In the genomic region with DNA sequence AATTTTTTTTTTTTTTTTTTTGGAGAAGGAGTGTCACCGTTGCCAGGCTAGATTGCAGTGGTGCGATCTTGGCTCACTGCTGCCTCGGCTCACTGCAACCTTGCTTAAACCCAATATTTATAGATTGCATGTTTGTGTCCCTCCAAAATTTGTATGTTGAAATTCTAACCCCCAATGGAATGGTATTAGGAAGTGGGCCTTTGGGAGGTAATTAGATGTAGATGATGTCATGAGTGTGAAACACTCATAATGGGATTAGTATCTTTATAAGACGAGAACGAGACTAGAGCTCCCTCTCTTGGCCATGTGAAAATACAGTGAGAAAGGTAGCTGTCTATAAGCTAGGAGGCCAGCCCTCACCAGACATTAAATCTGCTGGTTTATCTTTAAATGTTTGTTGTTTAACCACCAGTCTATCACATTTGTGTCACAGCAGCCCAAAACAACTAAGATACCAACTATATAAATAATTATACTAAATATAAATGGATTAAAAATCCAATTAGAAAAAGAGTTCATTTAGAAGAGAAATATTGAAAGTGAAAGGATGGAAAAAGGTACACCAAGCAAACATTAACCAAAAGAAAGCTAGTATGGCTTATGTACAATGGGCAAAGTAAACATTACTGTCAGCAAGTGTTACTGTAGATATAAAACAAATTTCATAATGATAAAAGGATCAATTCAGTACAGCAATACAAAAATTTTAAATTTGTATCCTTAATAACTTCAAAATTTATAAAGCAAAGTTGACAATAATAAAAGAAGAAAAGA, we compare ENCODE assay signal across 9 cellular contexts. TPM values are rescaled to one million over a fixed set of nuclear protein-coding genes. Genes with fewer than 3 reads are reported as not detected.
DNase-seq lines count a peak whose midpoint lies in the region; ATAC-seq and TF ChIP-seq lines count a peak whose summit lies in the region.
"Had no signal": no experiment of that assay in that cellular context is flagged by ENCODE, and none has a peak within 500 bp of the region (broad histone marks: within the 10 kb centered on the region; RNA-seq: fewer than 3 reads in every experiment).

No MANE protein-coding gene starts in this region.

- H3K4me1 Mint-ChIP-seq in T-helper 17 cell (peaks cover 11% of the 10 kb centered on the region), naive B cell (no peaks in the 10 kb centered on the region)

- H3K4me1 ChIP-seq in right cardiac atrium (ENCODE audit: control insufficient read depth, insufficient read depth, low read length), result no peaks in the 10 kb centered on the region

- H3K4me3 Mint-ChIP-seq in T-helper 17 cell (no peak overlapping the region), naive B cell (no peak overlapping the region)

- H3K9me3 ChIP-seq in T-helper 17 cell (ENCODE audit: control insufficient read depth, low read length, poor library complexity, severe bottlenecking) (peaks cover 2% of the 10 kb centered on the region), right cardiac atrium (ENCODE audit: control insufficient read depth, low read length) (no peaks in the 10 kb centered on the region)

- H3K27me3 ChIP-seq in right cardiac atrium (ENCODE audit: control insufficient read depth, insufficient read depth), result no peaks in the 10 kb centered on the region

- ATAC-seq in GM21423 (IDR thresholded peaks at IDR 0.05; ENCODE audit: unreplicated experiment), result peak; percentile 98
- ATAC-seq in HG03469 (IDR thresholded peaks at IDR 0.05; ENCODE audit: unreplicated experiment), result peak; percentile 99
- ATAC-seq in T-helper 17 cell, result peak; percentile 95
- ATAC-seq in naive B cell (ENCODE audit: low read depth in 2 of 2), result peak; percentile 38 to 49
- no peak for ATAC-seq in right cardiac atrium

- DNase-seq in NCI-H1694 treated with DMSO at 0.1 percent for 48 hours (lab: John Stamatoyannopoulos, UW) (peak; percentile 31), NCI-H1694 (lab: John Stamatoyannopoulos, UW) (no peak), T-helper 17 cell (no peak), naive B cell (no peak), GM13976 (ENCODE audit: low spot score) (no peak), right cardiac atrium (no peak)

- H3K4me3 ChIP-seq in right cardiac atrium (ENCODE audit: low read length), result no peak overlapping the region

- no peak overlapping the region for H3K27ac ChIP-seq in right cardiac atrium (ENCODE audit: low read length)

- H3K27ac Mint-ChIP-seq in T-helper 17 cell, result no peak overlapping the region
- no peak overlapping the region for H3K27ac Mint-ChIP-seq in naive B cell

- H3K27me3 Mint-ChIP-seq in T-helper 17 cell (no peaks in the 10 kb centered on the region), naive B cell (no peaks in the 10 kb centered on the region)

- TF ChIP-seq CTCF in GM13976 (IDR thresholded peaks at IDR 0.05; ENCODE audit: borderline replicate concordance, control extremely low read depth, extremely low read depth, insufficient read depth, missing control alignments), result no peak

- 88% methylated on average over 5 of the region's 5 CpGs for WGBS in right cardiac atrium

- in situ Hi-C loops in GM13976 (cut with MboI; ENCODE audit: low sequenced_read_pairs, unreplicated experiment), result no loop called here

- H3K36me3 Mint-ChIP-seq in T-helper 17 cell (ENCODE audit: low read depth) (no peaks in the 10 kb centered on the region), naive B cell (peaks cover 22 to 25% of the 10 kb centered on the region in 2 donors)

- intact Hi-C loops in right cardiac atrium (cut with DNase I), result no loop called here

- peaks cover 5 to 23% (median 13%) of the 10 kb centered on the region in 7 donors for H3K9me3 Mint-ChIP-seq in naive B cell

RNA-seq across cellular contexts. Expression of gene TCAF1, which starts 9.3 kb away (rescaled TPM):
- total RNA-seq in T-helper 17 cell (10 to 100 TPM in 1 of 2 donors, 1 to 10 TPM in 1; 9.5 to 10.9 TPM), right cardiac atrium (10 to 100 TPM; 22.1 to 33.7 (median 25.2) TPM)
- polyA plus RNA-seq in naive B cell (ENCODE audit: low read depth in 6 of 6) (10 to 100 TPM in 1 of 6 donors, 1 to 10 TPM in 5; 6.3 to 16.9 (median 8.5) TPM), right cardiac atrium (12.7 TPM)

RNA-seq across cellular contexts. Expression of gene OR2F2, which starts 42.3 kb away (rescaled TPM):
- total RNA-seq in T-helper 17 cell (not detected), right cardiac atrium (not detected)
- polyA plus RNA-seq in naive B cell (ENCODE audit: low read depth in 6 of 6) (not detected), right cardiac atrium (not detected)
- polyA plus RNA-seq: AG04450 had no signal

Comparison
In these comparisons a context has a peak if more than half of its experiments do, and no peak if none do; other contexts are left out.
1. ATAC-seq: peak in GM21423 (single experiment), HG03469 (single experiment), T-helper 17 cell (single experiment) and naive B cell (2 of 2); none in right cardiac atrium (0 of 2).